8 cellular contexts compared by ENCODE assay signal in the genomic region with DNA sequence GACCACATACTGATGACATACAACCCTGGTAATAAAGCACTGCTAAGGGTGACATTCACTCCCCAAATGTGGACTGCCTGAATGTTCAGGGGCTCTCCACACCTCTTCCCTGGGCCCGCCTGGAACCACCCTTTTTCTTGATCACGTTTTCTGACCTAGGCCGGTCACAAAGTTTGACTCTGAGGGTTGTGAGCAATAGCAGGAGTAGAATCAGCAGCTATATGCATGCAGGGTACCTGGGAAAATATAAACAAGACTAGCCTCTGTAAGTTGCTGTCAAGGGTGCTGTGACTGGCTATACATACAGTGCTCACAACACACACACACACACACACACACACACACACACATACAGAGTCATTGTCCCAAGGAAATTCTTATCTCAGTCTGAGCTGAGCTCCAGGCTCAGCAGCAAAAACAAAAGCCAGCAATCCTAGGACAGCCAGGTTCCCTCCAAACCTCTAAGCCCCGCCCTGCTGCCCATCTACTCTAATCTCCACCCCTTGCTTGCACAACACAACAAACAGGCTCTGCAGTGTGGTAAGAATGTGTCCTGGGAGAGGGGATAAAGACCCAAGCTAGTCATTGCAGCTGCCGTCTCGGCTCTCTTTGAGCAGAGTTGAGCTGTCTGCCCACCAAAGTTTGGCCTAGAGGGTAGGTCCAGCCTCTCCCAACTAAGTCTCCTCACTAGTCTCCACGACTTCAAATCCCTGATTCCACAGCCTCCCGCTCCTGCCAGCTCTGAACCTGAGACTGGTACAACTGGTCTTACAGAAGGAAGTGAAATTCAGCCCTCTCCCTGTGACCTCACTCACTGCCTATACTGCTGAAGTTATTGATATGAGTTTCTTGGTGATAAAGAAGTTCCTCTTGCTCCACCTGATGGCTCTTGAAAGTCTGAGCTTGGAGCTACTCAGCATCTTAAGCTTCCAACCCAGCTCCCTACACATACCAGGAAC. TPM values are rescaled to one million over a fixed set of nuclear protein-coding genes. Genes with fewer than 3 reads are reported as not detected.
DNase-seq lines count a peak whose midpoint lies in the region; ATAC-seq and TF ChIP-seq lines count a peak whose summit lies in the region.

No MANE protein-coding gene starts in this region.

- DNase-seq in Daoy (ENCODE audit: low read depth) (peak; percentile 66), HuH-7.5 (ENCODE audit: low spot score) (peak; percentile 98), UCSD-AML1 (lab: John Stamatoyannopoulos, UW; ENCODE audit: unreplicated experiment) (peak; percentile 67), foreskin keratinocyte (peak in 1 of 2 donors; percentile 65), prostate gland (ENCODE audit: low spot score) (peak; percentile 92)

- 41% methylated on average over 8 of the region's 8 CpGs for WGBS in prostate gland

- peaks cover 22% of the 10 kb centered on the region for H3K4me1 ChIP-seq in foreskin keratinocyte
- H3K4me1 ChIP-seq in prostate gland (replicated peaks), result peaks cover 57% of the 10 kb centered on the region

- intact Hi-C loops in prostate gland (cut with DNase I), result loop anchor here (1.0 to 5.0 kb wide), 3 partner anchors 25 to 166 kb away; no protein-coding TSS in a partner anchor

- H3K27ac ChIP-seq in foreskin keratinocyte (no peak overlapping the region), prostate gland (peak overlapping the region; percentile 85 to 93)

- TF ChIP-seq CTCF in foreskin keratinocyte (conservative IDR thresholded peaks at IDR 0.05) (peak; percentile 51), prostate gland (IDR thresholded peaks at IDR 0.05) (peak in 1 of 4 experiments; percentile 30)

- H3K27me3 ChIP-seq in foreskin keratinocyte (no peaks in the 10 kb centered on the region), prostate gland (replicated peaks; ENCODE audit: insufficient read depth) (no peaks in the 10 kb centered on the region)

- H3K36me3 ChIP-seq in prostate gland, result no peaks in the 10 kb centered on the region

- H3K4me3 ChIP-seq in prostate gland, result peak overlapping the region in 1 of 2 donors; percentile 11

- H3K9me3 ChIP-seq in prostate gland, result no peaks in the 10 kb centered on the region

- peak; percentile 60 for TF ChIP-seq POLR2A in prostate gland (IDR thresholded peaks at IDR 0.05)

- ATAC-seq in GM19438 (IDR thresholded peaks at IDR 0.05; ENCODE audit: low read depth, unreplicated experiment) (peak; percentile 29), foreskin keratinocyte (no peak), HG03457 (IDR thresholded peaks at IDR 0.05; ENCODE audit: unreplicated experiment) (no peak), GM19467 (IDR thresholded peaks at IDR 0.05; ENCODE audit: unreplicated experiment) (no peak)

RNA-seq across cellular contexts. Expression of a gene that starts 2.2 kb away (rescaled TPM):
- total RNA-seq in Daoy (2014; rRNA removed; shearing (Covaris generic)), result 2.2 and 3.7 TPM in 2 replicates
- total RNA-seq in foreskin keratinocyte, result 0.07 and 0.34 TPM in 2 replicates
- 0.07 and 0.22 TPM in 2 replicates for polyA plus RNA-seq in foreskin keratinocyte
- total RNA-seq in prostate gland, result 10 to 100 TPM in 1 of 2 donors, 1 to 10 TPM in 1; 8.8 to 19.0 TPM

RNA-seq across cellular contexts. Expression of a gene that starts 54.4 kb away (rescaled TPM):
- total RNA-seq in Daoy (2014; rRNA removed; shearing (Covaris generic)), result 90.3 and 108 TPM in 2 replicates
- total RNA-seq in foreskin keratinocyte (34.8 and 45.9 TPM in 2 replicates), prostate gland (1 to 10 TPM; 2.5 to 8.2 TPM)
- polyA plus RNA-seq in foreskin keratinocyte, result 19.3 and 24.4 TPM in 2 replicates
